ENCODE assay signal across 18 cellular contexts in genomic region chr5:139845846-139846681, GRCh38. TPM values are rescaled to one million over a fixed set of nuclear protein-coding genes. Genes with fewer than 3 reads are reported as not detected.
DNase-seq lines count a peak whose midpoint lies in the region; ATAC-seq and TF ChIP-seq lines count a peak whose summit lies in the region.
"Had no signal": no experiment of that assay in that cellular context is flagged by ENCODE, and none has a peak within 500 bp of the region (broad histone marks: within the 10 kb centered on the region; RNA-seq: fewer than 3 reads in every experiment).

No MANE protein-coding gene starts in this region.

- no peak overlapping the region for H3K4me3 ChIP-seq in breast epithelium
- no peak overlapping the region for H3K4me3 ChIP-seq in naive thymus-derived CD4-positive, alpha-beta T cell (ENCODE audit: low read length)
- H3K4me3 ChIP-seq in spleen, result no peak overlapping the region
- H3K4me3 ChIP-seq: A549 had no signal

- no peak overlapping the region for H3K27ac Mint-ChIP-seq in MCF 10A (ENCODE audit: low read depth, unreplicated experiment)
- H3K27ac Mint-ChIP-seq in naive thymus-derived CD4-positive, alpha-beta T cell, result no peak overlapping the region
- H3K27ac Mint-ChIP-seq: activated CD8-positive, alpha-beta memory T cell treated with anti-CD3 and anti-CD28 coated beads, Interleukin-2, amount 10 ng/mL, durations not matched to agents 7 days and 5 days; CD8-positive, alpha-beta T cell; progenitor cell of endocrine pancreas; stimulated activated naive CD8-positive, alpha-beta T cell treated with anti-CD3 and anti-CD28 coated beads, Interleukin-15, Interleukin-2, amounts not matched to agents 100 ng/mL and 50 ng/mL, for 24 hours; T-helper 1 cell treated with Interleukin-12 subunit alpha and Interleukin-12 subunit beta and Interleukin-4 antibody, amounts not matched to agents 30 μg/mL and 1 μg/mL, for 36 hours had no signal

- TF ChIP-seq CTCF in breast epithelium (IDR thresholded peaks at IDR 0.05) (no peak), MCF 10A (IDR thresholded peaks at IDR 0.05; ENCODE audit: unreplicated experiment) (no peak), spleen (IDR thresholded peaks at IDR 0.05 in 8 of 11, conservative IDR thresholded peaks at IDR 0.05 in 3 of 11) (no peak)

- no TSS peak for BruUV-seq in MCF 10A (replicated peaks; lab: Mats Ljungman, UMichigan)

- ATAC-seq in naive thymus-derived CD4-positive, alpha-beta T cell, result no peak
- ATAC-seq: A549; activated CD8-positive, alpha-beta memory T cell treated with anti-CD3 and anti-CD28 coated beads, Interleukin-2, amount 10 ng/mL, durations not matched to agents 7 days and 5 days; CD8-positive, alpha-beta T cell had no signal

- intact Hi-C loops in breast epithelium (cut with DNase I; ENCODE audit: low total_unique reads) (loop anchor here (5.0 kb wide), 1 partner anchor 59 kb away; no protein-coding TSS in a partner anchor), MCF 10A (cut with micrococcal nuclease) (no loop called here), spleen (cut with DNase I; ENCODE audit: low total_unique reads) (loop anchor here (2.0 to 5.0 kb wide), 2 partner anchors 59 to 121 kb away; no protein-coding TSS in a partner anchor)
- intact Hi-C loops in naive thymus-derived CD4-positive, alpha-beta T cell (cut with micrococcal nuclease), result loop anchor here (5.0 to 10.0 kb wide), 5 partner anchors 119 to 551 kb away; partner anchors contain the start of gene MATR3 (in 1 of the 2)

- peak overlapping the region; percentile 59 to 83 for H3K27ac ChIP-seq in breast epithelium
- no peak overlapping the region for H3K27ac ChIP-seq in naive thymus-derived CD4-positive, alpha-beta T cell (ENCODE audit: low read depth, low read length)
- H3K27ac ChIP-seq in spleen, result no peak overlapping the region
- H3K27ac ChIP-seq: A549 had no signal

- no peak overlapping the region for H3K4me3 Mint-ChIP-seq in MCF 10A (ENCODE audit: unreplicated experiment)
- peak overlapping the region in 6 of 10 donors; percentile 5 to 69 (median 42) for H3K4me3 Mint-ChIP-seq in naive thymus-derived CD4-positive, alpha-beta T cell
- H3K4me3 Mint-ChIP-seq: activated CD8-positive, alpha-beta memory T cell treated with anti-CD3 and anti-CD28 coated beads, Interleukin-2, amount 10 ng/mL, durations not matched to agents 7 days and 5 days; stimulated activated naive CD8-positive, alpha-beta T cell treated with anti-CD3 and anti-CD28 coated beads, Interleukin-15, Interleukin-2, amounts not matched to agents 100 ng/mL and 50 ng/mL, for 24 hours had no signal

- CTCF ChIA-PET in MCF 10A (lab: Yijun Ruan, JAX), result interaction anchor here (0.6 to 6.7 kb wide), 13 partner anchors 13 to 134 kb away, joined by 3 to 87 read pairs (median 4); no protein-coding TSS in a partner anchor
- CTCF ChIA-PET in naive thymus-derived CD4-positive, alpha-beta T cell (lab: Charles Lee), result interaction anchor here (1.4 kb wide), 1 partner anchor 123 kb away, joined by 3 read pairs; no protein-coding TSS in a partner anchor

- H3K9me3 ChIP-seq in breast epithelium, result no peaks in the 10 kb centered on the region
- no peaks in the 10 kb centered on the region for H3K9me3 ChIP-seq in naive thymus-derived CD4-positive, alpha-beta T cell (ENCODE audit: control insufficient read depth in 2 of 3, low read length in 3 of 3)
- no peaks in the 10 kb centered on the region for H3K9me3 ChIP-seq in spleen
- H3K9me3 ChIP-seq: A549 had no signal

- DNase-seq in breast epithelium (ENCODE audit: low spot score in 2 of 2), result peak in 1 of 2 donors; percentile 86
- no peak for DNase-seq in MCF 10A (ENCODE audit: unreplicated experiment)
- peak; percentile 58 for DNase-seq in cerebellar cortex (ENCODE audit: low spot score)
- no peak for DNase-seq in naive thymus-derived CD4-positive, alpha-beta T cell
- peak; percentile 69 for DNase-seq in spleen
- no peak for DNase-seq in NCI-H2227 treated with DMSO at 0.1 percent for 48 hours (lab: John Stamatoyannopoulos, UW)
- no peak for DNase-seq in GM03348 (ENCODE audit: low spot score)
- no peak for DNase-seq in NCI-H1092 treated with DMSO at 0.1 percent for 48 hours (lab: John Stamatoyannopoulos, UW)
- DNase-seq: activated CD8-positive, alpha-beta memory T cell treated with anti-CD3 and anti-CD28 coated beads, Interleukin-2, amount 10 ng/mL, durations not matched to agents 7 days and 5 days; activated gamma-delta T cell; CD8-positive, alpha-beta T cell; Karpas-422; NK-92 treated with Interleukin-12 subunit alpha and Interleukin-12 subunit beta, amount 100 ng/mL, for 24 hours had no signal

- H3K27me3 ChIP-seq in breast epithelium, result no peaks in the 10 kb centered on the region
- H3K27me3 ChIP-seq in naive thymus-derived CD4-positive, alpha-beta T cell (ENCODE audit: control insufficient read depth in 2 of 2, insufficient read depth in 2 of 2, low read length in 2 of 2), result no peaks in the 10 kb centered on the region
- peaks cover 0 to 34% (median 0%) of the 10 kb centered on the region in 7 donors for H3K27me3 ChIP-seq in spleen (replicated peaks in 1 of 7)
- H3K27me3 ChIP-seq: dorsolateral prefrontal cortex had no signal

- H3K27me3 Mint-ChIP-seq in MCF 10A (ENCODE audit: insufficient read depth, unreplicated experiment), result peaks cover 37% of the 10 kb centered on the region
- peaks cover 13 to 71% (median 16%) of the 10 kb centered on the region in 5 donors for H3K27me3 Mint-ChIP-seq in naive thymus-derived CD4-positive, alpha-beta T cell

- H3K9me3 Mint-ChIP-seq in MCF 10A (ENCODE audit: unreplicated experiment), result no peaks in the 10 kb centered on the region
- no peaks in the 10 kb centered on the region for H3K9me3 Mint-ChIP-seq in naive thymus-derived CD4-positive, alpha-beta T cell
- H3K9me3 Mint-ChIP-seq: CD8-positive, alpha-beta T cell; stimulated activated naive CD8-positive, alpha-beta T cell treated with anti-CD3 and anti-CD28 coated beads, Interleukin-15, Interleukin-2, amounts not matched to agents 100 ng/mL and 50 ng/mL, for 24 hours; T-helper 1 cell treated with Interleukin-12 subunit alpha and Interleukin-12 subunit beta and Interleukin-4 antibody, amounts not matched to agents 30 μg/mL and 1 μg/mL, for 36 hours had no signal

- H3K4me1 ChIP-seq in breast epithelium (no peaks in the 10 kb centered on the region), spleen (peaks cover 0 to 52% (median 27%) of the 10 kb centered on the region in 6 donors)
- H3K4me1 ChIP-seq in naive thymus-derived CD4-positive, alpha-beta T cell (ENCODE audit: control insufficient read depth in 2 of 2, insufficient read depth in 2 of 2, low read length in 2 of 2), result peaks cover 0 to 5% of the 10 kb centered on the region in 2 donors

- peaks cover 6% of the 10 kb centered on the region for H3K4me1 Mint-ChIP-seq in MCF 10A (ENCODE audit: insufficient read depth, unreplicated experiment)
- H3K4me1 Mint-ChIP-seq in naive thymus-derived CD4-positive, alpha-beta T cell, result peaks cover 8 to 21% (median 17%) of the 10 kb centered on the region in 7 donors

- H3K36me3 ChIP-seq in breast epithelium (no peaks in the 10 kb centered on the region), spleen (no peaks in the 10 kb centered on the region)
- H3K36me3 ChIP-seq in naive thymus-derived CD4-positive, alpha-beta T cell (ENCODE audit: control insufficient read depth in 2 of 3, insufficient read depth in 3 of 3, low read length in 3 of 3), result no peaks in the 10 kb centered on the region

- no peaks in the 10 kb centered on the region for H3K36me3 Mint-ChIP-seq in MCF 10A (ENCODE audit: insufficient read depth, unreplicated experiment)
- no peaks in the 10 kb centered on the region for H3K36me3 Mint-ChIP-seq in naive thymus-derived CD4-positive, alpha-beta T cell
- H3K36me3 Mint-ChIP-seq: activated CD8-positive, alpha-beta memory T cell treated with anti-CD3 and anti-CD28 coated beads, Interleukin-2, amount 10 ng/mL, durations not matched to agents 7 days and 5 days; CD8-positive, alpha-beta T cell had no signal

- WGBS in spleen, 5 donors, result 83 to 92% (median 87%) methylated on average over 17 to 18 of the region's 18 CpGs

- POLR2A ChIA-PET in MCF 10A (lab: Yijun Ruan, JAX), result interaction anchor here (0.8 to 1.4 kb wide), 2 partner anchors 58 to 61 kb away, joined by 4 to 8 read pairs; no protein-coding TSS in a partner anchor
- POLR2A ChIA-PET in naive thymus-derived CD4-positive, alpha-beta T cell (lab: Charles Lee), result no interaction called here

- TF ChIP-seq POLR2A in breast epithelium (IDR thresholded peaks at IDR 0.05) (no peak), spleen (IDR thresholded peaks at IDR 0.05) (no peak)

RNA-seq across cellular contexts. Expression of gene PSD2, which starts 50.5 kb away (rescaled TPM):
- total RNA-seq in breast epithelium (1 to 10 TPM in 1 of 3 donors, under 1 TPM in 1, not detected in 1; 0.66 to 1.8 TPM), MCF 10A (2022) (not detected in 2 replicates), spleen (under 1 TPM in 6 of 7 donors, not detected in 1; 0.09 to 0.42 (median 0.25) TPM)
- under 1 TPM in 2 of 5 experiments, not detected in 3; 0.05 to 0.42 TPM for total RNA-seq in naive thymus-derived CD4-positive, alpha-beta T cell
- polyA plus RNA-seq in naive thymus-derived CD4-positive, alpha-beta T cell, result not detected
- under 1 TPM; 0.03 to 0.24 (median 0.05) TPM for polyA plus RNA-seq in spleen
- total RNA-seq: activated CD8-positive, alpha-beta memory T cell treated with anti-CD3 and anti-CD28 coated beads, Interleukin-2, amount 10 ng/mL, durations not matched to agents 7 days and 5 days had no signal

Comparison
In these comparisons a context has a peak if more than half of its experiments do, and no peak if none do; other contexts are left out.
1. DNase-seq: peak in cerebellar cortex (single experiment) and spleen (single experiment); none in MCF 10A (single experiment), naive thymus-derived CD4-positive, alpha-beta T cell (0 of 9), NCI-H2227 treated with DMSO at 0.1 percent for 48 hours (single experiment), GM03348 (single experiment) and NCI-H1092 treated with DMSO at 0.1 percent for 48 hours (single experiment).
2. H3K27ac ChIP-seq: peak in breast epithelium (2 of 2); none in naive thymus-derived CD4-positive, alpha-beta T cell (single experiment) and spleen (0 of 8).